In genomic region chr7:73565675-73566342, GRCh38 we compare ENCODE assay signal across 11 cellular contexts. TPM values are rescaled to one million over a fixed set of nuclear protein-coding genes. Genes with fewer than 3 reads are reported as not detected.
DNase-seq lines count a peak whose midpoint lies in the region; ATAC-seq and TF ChIP-seq lines count a peak whose summit lies in the region.
"Had no signal": no experiment of that assay in that cellular context is flagged by ENCODE, and none has a peak within 500 bp of the region (broad histone marks: within the 10 kb centered on the region; RNA-seq: fewer than 3 reads in every experiment).

No MANE protein-coding gene starts in this region.

- peak overlapping the region; percentile 76 for H3K4me3 Mint-ChIP-seq in activated naive CD4-positive, alpha-beta T cell treated with anti-CD3 and anti-CD28 coated beads, Interleukin-2, amount 50 U/mL, for 24 hours
- H3K4me3 Mint-ChIP-seq in T-helper 17 cell (peak overlapping the region; percentile 85), immature natural killer cell (peak overlapping the region; percentile 71 to 91 (median 87))

- H3K27ac Mint-ChIP-seq in activated naive CD4-positive, alpha-beta T cell treated with anti-CD3 and anti-CD28 coated beads, Interleukin-2, amount 50 U/mL, for 24 hours, result no peak overlapping the region
- H3K27ac Mint-ChIP-seq in T-helper 17 cell, result peak overlapping the region; percentile 84
- peak overlapping the region; percentile 40 to 93 (median 78) for H3K27ac Mint-ChIP-seq in immature natural killer cell

- H3K27ac ChIP-seq in suprapubic skin, result no peak overlapping the region
- H3K27ac ChIP-seq: neutrophil had no signal

- peak overlapping the region; percentile 14 for H3K4me3 ChIP-seq in suprapubic skin

- peaks cover 24% of the 10 kb centered on the region for H3K4me1 Mint-ChIP-seq in activated naive CD4-positive, alpha-beta T cell treated with anti-CD3 and anti-CD28 coated beads, Interleukin-2, amount 50 U/mL, for 24 hours
- peaks cover 9% of the 10 kb centered on the region for H3K4me1 Mint-ChIP-seq in T-helper 17 cell
- peaks cover 15 to 16% of the 10 kb centered on the region in 2 donors for H3K4me1 Mint-ChIP-seq in immature natural killer cell

- no peaks in the 10 kb centered on the region for H3K9me3 Mint-ChIP-seq in activated naive CD4-positive, alpha-beta T cell treated with anti-CD3 and anti-CD28 coated beads, Interleukin-2, amount 50 U/mL, for 24 hours
- no peaks in the 10 kb centered on the region for H3K9me3 Mint-ChIP-seq in immature natural killer cell

- no peak for TF ChIP-seq POLR2A in suprapubic skin (IDR thresholded peaks at IDR 0.05)

- no peak for TF ChIP-seq EP300 in suprapubic skin (IDR thresholded peaks at IDR 0.05)

- H3K27me3 Mint-ChIP-seq in activated naive CD4-positive, alpha-beta T cell treated with anti-CD3 and anti-CD28 coated beads, Interleukin-2, amount 50 U/mL, for 24 hours, result no peaks in the 10 kb centered on the region
- H3K27me3 Mint-ChIP-seq in T-helper 17 cell, result no peaks in the 10 kb centered on the region
- H3K27me3 Mint-ChIP-seq in immature natural killer cell (ENCODE audit: low read depth in 3 of 3), result peaks cover 0 to 2% (median 0%) of the 10 kb centered on the region in 3 donors

- 65% methylated on average over 7 of the region's 7 CpGs for WGBS in suprapubic skin

- TF ChIP-seq CTCF in suprapubic skin (IDR thresholded peaks at IDR 0.05), result no peak
- TF ChIP-seq CTCF in GM20000 (IDR thresholded peaks at IDR 0.05; ENCODE audit: extremely low read depth, missing control alignments), result no peak

- peak; percentile 30 for ATAC-seq in T-helper 17 cell

- DNase-seq in activated naive CD4-positive, alpha-beta T cell treated with Interleukin-2 at 50 U/mL for 16 hours, result no peak
- DNase-seq in T-helper 17 cell, result no peak
- no peak for DNase-seq in immature natural killer cell
- no peak for DNase-seq in suprapubic skin (ENCODE audit: low spot score in 2 of 2)
- DNase-seq in GM20000 (ENCODE audit: low spot score), result no peak
- DNase-seq in SKM-1 (lab: John Stamatoyannopoulos, UW; ENCODE audit: unreplicated experiment), result no peak
- no peak for DNase-seq in mucosa of gallbladder (ENCODE audit: low spot score)
- DNase-seq: glutamatergic neuron, GOT3 had no signal

- H3K9me3 ChIP-seq in T-helper 17 cell (ENCODE audit: control insufficient read depth, low read length, poor library complexity, severe bottlenecking) (no peaks in the 10 kb centered on the region), suprapubic skin (no peaks in the 10 kb centered on the region)
- H3K9me3 ChIP-seq: neutrophil had no signal

- peaks cover 5% of the 10 kb centered on the region for H3K36me3 Mint-ChIP-seq in activated naive CD4-positive, alpha-beta T cell treated with anti-CD3 and anti-CD28 coated beads, Interleukin-2, amount 50 U/mL, for 24 hours
- peaks cover 3% of the 10 kb centered on the region for H3K36me3 Mint-ChIP-seq in T-helper 17 cell (ENCODE audit: low read depth)
- peaks cover 0 to 10% (median under 1%) of the 10 kb centered on the region in 3 donors for H3K36me3 Mint-ChIP-seq in immature natural killer cell

- H3K4me1 ChIP-seq in suprapubic skin, result no peaks in the 10 kb centered on the region

- H3K36me3 ChIP-seq in suprapubic skin, result peaks cover 20% of the 10 kb centered on the region

- no peaks in the 10 kb centered on the region for H3K27me3 ChIP-seq in suprapubic skin

RNA-seq across cellular contexts. Expression of gene BCL7B, which starts 8.3 kb away (rescaled TPM):
- 100 to 1,000 TPM; 112 to 116 TPM for total RNA-seq in T-helper 17 cell
- polyA plus RNA-seq in immature natural killer cell, result 100 to 1,000 TPM in 1 of 3 donors, 10 to 100 TPM in 2; 89.1 to 103 (median 95.5) TPM
- total RNA-seq in suprapubic skin, result 10 to 100 TPM; 33.4 to 55.4 (median 46.1) TPM
- total RNA-seq in mucosa of gallbladder, result 57.7 TPM

RNA-seq across cellular contexts. Expression of gene TBL2, which starts 12.6 kb away (rescaled TPM):
- total RNA-seq in T-helper 17 cell (10 to 100 TPM; 15.3 to 22.9 TPM), suprapubic skin (10 to 100 TPM; 23.3 to 43.3 (median 40.8) TPM), mucosa of gallbladder (39.2 TPM)
- 10 to 100 TPM; 19.3 to 32.4 (median 21.7) TPM for polyA plus RNA-seq in immature natural killer cell

RNA-seq across cellular contexts. Expression of gene BAZ1B, which starts 43.7 kb away (rescaled TPM):
- 10 to 100 TPM; 51.2 to 52.6 TPM for total RNA-seq in T-helper 17 cell
- 10 to 100 TPM in 1 of 3 donors, 1 to 10 TPM in 2; 3.6 to 23.4 (median 7.4) TPM for polyA plus RNA-seq in immature natural killer cell
- total RNA-seq in suprapubic skin, result 10 to 100 TPM; 27.9 to 36.7 (median 29.6) TPM
- 50.7 TPM for total RNA-seq in mucosa of gallbladder

RNA-seq across cellular contexts. Expression of gene MLXIPL, which starts 58.5 kb away (rescaled TPM):
- total RNA-seq in T-helper 17 cell (not detected), suprapubic skin (1 to 10 TPM; 1.9 to 9.3 (median 2.7) TPM), mucosa of gallbladder (117 TPM)
- polyA plus RNA-seq in immature natural killer cell, result not detected
